In genomic region chr2:48315847-48316194, GRCh38 we compare ENCODE assay signal across 8 cellular contexts. TPM values are rescaled to one million over a fixed set of nuclear protein-coding genes. Genes with fewer than 3 reads are reported as not detected.
DNase-seq lines count a peak whose midpoint lies in the region; ATAC-seq and TF ChIP-seq lines count a peak whose summit lies in the region.

No MANE protein-coding gene starts in this region.

- H3K4me3 ChIP-seq in SJSA1 (peak overlapping the region; percentile 94), liver (ENCODE audit: low read depth in 1 of 3, low read length in 3 of 3) (peak overlapping the region; percentile 92 to 97 (median 94))

- H3K9me3 ChIP-seq in SJSA1 (replicated peaks) (no peaks in the 10 kb centered on the region), liver (ENCODE audit: control insufficient read depth in 4 of 4, low read length in 3 of 4) (peaks cover 0 to 3% (median 0%) of the 10 kb centered on the region in 4 donors)

- H3K4me1 ChIP-seq in SJSA1 (replicated peaks) (peaks cover 7% of the 10 kb centered on the region), liver (ENCODE audit: control insufficient read depth in 4 of 4, insufficient read depth in 4 of 4, low read length in 3 of 4) (peaks cover 8 to 40% (median 17%) of the 10 kb centered on the region in 4 donors)

- TF ChIP-seq CTCF in liver (IDR thresholded peaks at IDR 0.05; ENCODE audit: low read depth, low read length, missing input control) = no peak

- 0% methylated on average over 9 of the region's 9 CpGs for WGBS in liver

- peaks cover 9% of the 10 kb centered on the region for H3K36me3 ChIP-seq in SJSA1
- H3K36me3 ChIP-seq in liver (ENCODE audit: control insufficient read depth in 4 of 4, insufficient read depth in 3 of 4, low read depth in 1 of 4, low read length in 3 of 4) = no peaks in the 10 kb centered on the region

- peak; percentile 8 to 15 for DNase-seq in activated CD4-positive, alpha-beta T cell treated with anti-CD3 and anti-CD28 coated beads for 24 hours (ENCODE audit: low read depth in 2 of 2)
- DNase-seq in activated CD4-positive, alpha-beta T cell treated with anti-CD3 and anti-CD28 coated beads for 1 hour = no peak
- DNase-seq in SJSA1 (ENCODE audit: low read depth in 1 of 2, low spot score in 2 of 2) (peak in 1 of 2 experiments; percentile 21), astrocyte of the hippocampus (ENCODE audit: low read depth, low spot score) (peak; percentile 19)
- peak; percentile 17 to 31 for DNase-seq in stimulated activated CD8-positive, alpha-beta memory T cell treated with anti-CD3 and anti-CD28 coated beads, Interleukin-7, amount 100 ng/mL, for 48 hours (ENCODE audit: extremely low read depth in 1 of 2, low read depth in 1 of 2)

- ATAC-seq in HG03135 (IDR thresholded peaks at IDR 0.05; ENCODE audit: unreplicated experiment) (peak; percentile 16), GM18498 (IDR thresholded peaks at IDR 0.05; ENCODE audit: unreplicated experiment) (no peak)

- peak overlapping the region; percentile 91 to 97 for H3K9ac ChIP-seq in liver (ENCODE audit: low read depth in 1 of 2, low read length in 2 of 2)

- no peak for TF ChIP-seq RAD21 in liver (IDR thresholded peaks at IDR 0.05)

- H3K27me3 ChIP-seq in SJSA1 (replicated peaks) = no peaks in the 10 kb centered on the region
- no peaks in the 10 kb centered on the region for H3K27me3 ChIP-seq in liver (ENCODE audit: control insufficient read depth in 4 of 4, insufficient read depth in 4 of 4, low read length in 3 of 4)

- H3K27ac ChIP-seq in SJSA1 = peak overlapping the region; percentile 90; the same call in 1 of the 2 replicates
- H3K27ac ChIP-seq in liver (ENCODE audit: low read depth in 1 of 2, low read length in 2 of 2) = peak overlapping the region; percentile 99 to 100

TF ChIP-seq in liver, 16 proteins besides CTCF, POLR2A, EP300 and RAD21:
- no peak for TF ChIP-seq HNF4G (IDR thresholded peaks at IDR 0.05)
- TF ChIP-seq, protein P1, sequence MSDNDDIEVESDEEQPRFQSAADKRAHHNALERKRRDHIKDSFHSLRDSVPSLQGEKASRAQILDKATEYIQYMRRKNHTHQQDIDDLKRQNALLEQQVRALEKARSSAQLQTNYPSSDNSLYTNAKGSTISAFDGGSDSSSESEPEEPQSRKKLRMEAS (IDR thresholded peaks at IDR 0.05) = no peak
- no peak for TF ChIP-seq TAF1 (conservative IDR thresholded peaks at IDR 0.05)
- no peak for TF ChIP-seq FOXA1 (IDR thresholded peaks at IDR 0.05)
- TF ChIP-seq FOXA2 (IDR thresholded peaks at IDR 0.05) = no peak
- TF ChIP-seq NR2F2 (IDR thresholded peaks at IDR 0.05) = no peak
- no peak for TF ChIP-seq JUND (IDR thresholded peaks at IDR 0.05)
- no peak for TF ChIP-seq REST (IDR thresholded peaks at IDR 0.05)
- TF ChIP-seq HNF4A (conservative IDR thresholded peaks at IDR 0.05) = no peak
- TF ChIP-seq GABPA (IDR thresholded peaks at IDR 0.05 in 1 of 2, conservative IDR thresholded peaks at IDR 0.05 in 1 of 2) = no peak
- TF ChIP-seq SP1 (IDR thresholded peaks at IDR 0.05) = no peak
- no peak for TF ChIP-seq RXRA (IDR thresholded peaks at IDR 0.05)
- TF ChIP-seq EGR1 (IDR thresholded peaks at IDR 0.05; ENCODE audit: low read depth in 2 of 2) = no peak
- TF ChIP-seq ZBTB33 (IDR thresholded peaks at IDR 0.05) = no peak
- TF ChIP-seq, protein P2, sequence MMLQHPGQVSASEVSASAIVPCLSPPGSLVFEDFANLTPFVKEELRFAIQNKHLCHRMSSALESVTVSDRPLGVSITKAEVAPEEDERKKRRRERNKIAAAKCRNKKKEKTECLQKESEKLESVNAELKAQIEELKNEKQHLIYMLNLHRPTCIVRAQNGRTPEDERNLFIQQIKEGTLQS (IDR thresholded peaks at IDR 0.05) = no peak
- no peak for TF ChIP-seq YY1 (IDR thresholded peaks at IDR 0.05)

RNA-seq across cellular contexts. Expression of gene FOXN2, which starts 1.3 kb away (rescaled TPM):
- total RNA-seq in SJSA1 (2014; rRNA removed; shearing (Covaris generic)) = 28.3 and 45.0 TPM in 2 replicates
- total RNA-seq in liver = 10 to 100 TPM; 23.8 to 27.5 TPM
- polyA plus RNA-seq in liver = 10 to 100 TPM in 1 of 2 donors, 1 to 10 TPM in 1; 6.4 to 18.6 TPM
